In the genomic region with DNA sequence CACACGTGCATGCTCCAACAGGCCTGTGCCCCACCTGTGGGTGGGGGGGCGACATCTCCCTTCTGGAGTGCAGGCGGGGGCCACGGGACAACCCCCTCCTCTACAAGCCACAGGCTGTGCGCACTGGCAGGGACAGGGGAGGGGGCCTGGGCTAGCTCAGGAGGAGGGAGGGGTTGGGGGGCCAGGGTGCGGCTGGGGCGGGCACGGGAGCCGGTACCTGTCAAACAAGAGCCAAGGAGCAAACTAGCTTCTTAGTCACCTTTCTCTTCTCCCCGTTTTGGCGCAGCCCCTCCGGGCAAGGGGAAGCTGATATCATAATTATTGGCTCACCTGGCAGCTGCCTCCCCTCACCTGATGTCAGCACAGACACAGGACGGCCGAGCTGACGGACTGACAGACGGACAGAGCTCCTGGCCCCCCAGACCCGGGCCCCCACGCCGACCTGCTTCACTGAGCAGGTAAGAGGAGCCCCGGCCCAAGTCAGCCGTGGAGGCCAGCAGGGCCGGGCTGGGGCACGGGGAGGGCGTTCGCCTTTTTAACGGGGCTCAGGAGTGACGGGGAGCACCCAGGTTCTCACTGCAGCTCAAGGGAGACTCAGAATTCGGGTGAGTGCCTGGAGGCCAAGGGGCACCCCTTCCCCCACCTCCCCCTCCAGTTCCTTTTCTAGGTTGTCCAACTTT, we compare ENCODE assay signal across 16 cellular contexts. TPM values are rescaled to one million over a fixed set of nuclear protein-coding genes. Genes with fewer than 3 reads are reported as not detected.
A peak's percentile ranks its signal among the peaks of the same experiment; 100 is the strongest.
DNase-seq lines count a peak whose midpoint lies in the region; ATAC-seq and TF ChIP-seq lines count a peak whose summit lies in the region.
"Had no signal": no experiment of that assay in that cellular context is flagged by ENCODE, and none has a peak within 500 bp of the region (broad histone marks: within the 10 kb centered on the region; RNA-seq: fewer than 3 reads in every experiment).

A gene with protein sequence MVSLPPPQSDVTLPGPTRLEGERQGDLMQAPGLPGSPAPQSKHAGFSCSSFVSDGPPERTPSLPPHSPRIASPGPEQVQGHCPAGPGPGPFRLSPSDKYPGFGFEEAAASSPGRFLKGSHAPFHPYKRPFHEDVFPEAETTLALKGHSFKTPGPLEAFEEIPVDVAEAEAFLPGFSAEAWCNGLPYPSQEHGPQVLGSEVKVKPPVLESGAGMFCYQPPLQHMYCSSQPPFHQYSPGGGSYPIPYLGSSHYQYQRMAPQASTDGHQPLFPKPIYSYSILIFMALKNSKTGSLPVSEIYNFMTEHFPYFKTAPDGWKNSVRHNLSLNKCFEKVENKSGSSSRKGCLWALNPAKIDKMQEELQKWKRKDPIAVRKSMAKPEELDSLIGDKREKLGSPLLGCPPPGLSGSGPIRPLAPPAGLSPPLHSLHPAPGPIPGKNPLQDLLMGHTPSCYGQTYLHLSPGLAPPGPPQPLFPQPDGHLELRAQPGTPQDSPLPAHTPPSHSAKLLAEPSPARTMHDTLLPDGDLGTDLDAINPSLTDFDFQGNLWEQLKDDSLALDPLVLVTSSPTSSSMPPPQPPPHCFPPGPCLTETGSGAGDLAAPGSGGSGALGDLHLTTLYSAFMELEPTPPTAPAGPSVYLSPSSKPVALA (plus strand): TSS at position 363 of the 680 bp plus-strand sequence. CDS start 17,622 bp downstream, outside the sequence.

- no peaks in the 10 kb centered on the region for H3K36me3 ChIP-seq in suprapubic skin
- H3K36me3 ChIP-seq in effector memory CD4-positive, alpha-beta T cell (ENCODE audit: control insufficient read depth, insufficient read depth, low read length), result no peaks in the 10 kb centered on the region
- H3K36me3 ChIP-seq: SJCRH30 had no signal

- CTCF ChIA-PET in WTC11 (lab: Charles Lee), result interaction anchor here (1.5 kb wide), 1 partner anchor 29 kb away, joined by 4 read pairs; no protein-coding TSS in a partner anchor

- WGBS in suprapubic skin, result 61% methylated on average over 8 of the region's 28 CpGs

- H3K36me3 Mint-ChIP-seq in WTC11 (no peaks in the 10 kb centered on the region), glutamatergic neuron (ENCODE audit: unreplicated experiment) (peaks cover 5% of the 10 kb centered on the region)

- TF ChIP-seq POLR2A in suprapubic skin (IDR thresholded peaks at IDR 0.05), result no peak

- TF ChIP-seq EP300 in suprapubic skin (IDR thresholded peaks at IDR 0.05), result no peak

- peaks cover 48% of the 10 kb centered on the region for H3K4me1 ChIP-seq in suprapubic skin
- H3K4me1 ChIP-seq in effector memory CD4-positive, alpha-beta T cell (ENCODE audit: control insufficient read depth, insufficient read depth, low read length, poor library complexity, severe bottlenecking), result no peaks in the 10 kb centered on the region

- H3K27ac ChIP-seq in suprapubic skin, result peak within 1 kb of the TSS; percentile 79
- H3K27ac ChIP-seq in effector memory CD4-positive, alpha-beta T cell (ENCODE audit: insufficient read depth, low read length, poor library complexity, severe bottlenecking), result no peak within 1 kb of the TSS
- H3K27ac ChIP-seq: 22Rv1, SJCRH30 had no signal

- no peaks in the 10 kb centered on the region for H3K9me3 Mint-ChIP-seq in WTC11
- H3K9me3 Mint-ChIP-seq in glutamatergic neuron (ENCODE audit: unreplicated experiment), result peaks cover 2% of the 10 kb centered on the region

- H3K4me1 Mint-ChIP-seq in WTC11, result peaks cover 20% of the 10 kb centered on the region
- peaks cover 27% of the 10 kb centered on the region for H3K4me1 Mint-ChIP-seq in glutamatergic neuron (ENCODE audit: low read depth, unreplicated experiment)

- H3K27ac Mint-ChIP-seq in WTC11 (0 out of 2 replicates have a peak within 1 kb of the TSS, but pooled peaks have one; percentile 11), glutamatergic neuron (ENCODE audit: unreplicated experiment) (no peak within 1 kb of the TSS)

- H3K4me3 ChIP-seq in suprapubic skin, result peak within 1 kb of the TSS; percentile 39
- no peak within 1 kb of the TSS for H3K4me3 ChIP-seq in effector memory CD4-positive, alpha-beta T cell (ENCODE audit: insufficient read depth, low read depth, low read length, poor library complexity, severe bottlenecking)
- H3K4me3 ChIP-seq: SJCRH30 had no signal

- peaks cover 15% of the 10 kb centered on the region for H3K27me3 ChIP-seq in suprapubic skin
- H3K27me3 ChIP-seq in effector memory CD4-positive, alpha-beta T cell (replicated peaks; ENCODE audit: control insufficient read depth, insufficient read depth, low read length, poor library complexity, severe bottlenecking), result no peaks in the 10 kb centered on the region

- ATAC-seq in WTC11, result no peak

- H3K9me3 ChIP-seq in suprapubic skin, result no peaks in the 10 kb centered on the region
- no peaks in the 10 kb centered on the region for H3K9me3 ChIP-seq in effector memory CD4-positive, alpha-beta T cell (ENCODE audit: control insufficient read depth, low read length)
- H3K9me3 ChIP-seq: SJCRH30 had no signal

- H3K4me3 Mint-ChIP-seq in WTC11 (no peak within 1 kb of the TSS), glutamatergic neuron (ENCODE audit: unreplicated experiment) (peak within 1 kb of the TSS; percentile 32)

- POLR2A ChIA-PET in WTC11 (lab: Charles Lee), result interaction anchor here (0.8 kb wide), 1 partner anchor 8 kb away, joined by 3 read pairs; no protein-coding TSS in a partner anchor

- DNase-seq in NCI-H146 (lab: John Stamatoyannopoulos, UW), result peak; percentile 41
- DNase-seq in NCI-H146 treated with DMSO at 0.1 percent for 48 hours (lab: John Stamatoyannopoulos, UW; ENCODE audit: unreplicated experiment), result no peak
- no peak for DNase-seq in WTC11 (ENCODE audit: low spot score)
- DNase-seq in glutamatergic neuron, result no peak
- no peak for DNase-seq in suprapubic skin (ENCODE audit: low spot score in 2 of 2)
- no peak for DNase-seq in hippocampal formation (lab: John Stamatoyannopoulos, UW)
- DNase-seq in effector memory CD4-positive, alpha-beta T cell, result no peak
- DNase-seq in NCI-H2107 treated with DMSO at 0.1 percent for 48 hours (lab: John Stamatoyannopoulos, UW; ENCODE audit: unreplicated experiment), result no peak
- DNase-seq: Karpas-422, NCI-H2029 treated with DMSO at 0.1 percent for 48 hours, NCI-H345, SJCRH30 had no signal

- H3K27me3 Mint-ChIP-seq in WTC11 (ENCODE audit: low read depth), result peaks cover 7% of the 10 kb centered on the region
- H3K27me3 Mint-ChIP-seq in glutamatergic neuron (ENCODE audit: unreplicated experiment), result peaks cover 8% of the 10 kb centered on the region

- no peak for TF ChIP-seq CTCF in WTC11 (IDR thresholded peaks at IDR 0.05)
- TF ChIP-seq CTCF in glutamatergic neuron (IDR thresholded peaks at IDR 0.05; ENCODE audit: partially characterized antibody, unreplicated experiment), result no peak
- TF ChIP-seq CTCF in suprapubic skin (IDR thresholded peaks at IDR 0.05), result no peak

TF ChIP-seq in WTC11, 78 proteins besides CTCF, POLR2A, EP300 and RAD21 (continues in another document):
- TF ChIP-seq TP53 (CRISPR knock-in tag; IDR thresholded peaks at IDR 0.05) (no peak), FOXP1 (CRISPR knock-in tag; IDR thresholded peaks at IDR 0.05; ENCODE audit: borderline replicate concordance) (no peak), ZNF671 (CRISPR knock-in tag; IDR thresholded peaks at IDR 0.05) (no peak), ESRRA (CRISPR knock-in tag; IDR thresholded peaks at IDR 0.05; ENCODE audit: borderline replicate concordance) (no peak)
- TF ChIP-seq, protein P1, sequence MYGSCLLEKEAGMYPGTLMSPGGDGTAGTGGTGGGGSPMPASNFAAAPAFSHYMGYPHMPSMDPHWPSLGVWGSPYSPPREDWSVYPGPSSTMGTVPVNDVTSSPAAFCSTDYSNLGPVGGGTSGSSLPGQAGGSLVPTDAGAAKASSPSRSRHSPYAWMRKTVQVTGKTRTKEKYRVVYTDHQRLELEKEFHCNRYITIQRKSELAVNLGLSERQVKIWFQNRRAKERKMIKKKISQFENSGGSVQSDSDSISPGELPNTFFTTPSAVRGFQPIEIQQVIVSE (CRISPR knock-in tag; IDR thresholded peaks at IDR 0.05; ENCODE audit: borderline replicate concordance), result no peak
- TF ChIP-seq, protein P2, sequence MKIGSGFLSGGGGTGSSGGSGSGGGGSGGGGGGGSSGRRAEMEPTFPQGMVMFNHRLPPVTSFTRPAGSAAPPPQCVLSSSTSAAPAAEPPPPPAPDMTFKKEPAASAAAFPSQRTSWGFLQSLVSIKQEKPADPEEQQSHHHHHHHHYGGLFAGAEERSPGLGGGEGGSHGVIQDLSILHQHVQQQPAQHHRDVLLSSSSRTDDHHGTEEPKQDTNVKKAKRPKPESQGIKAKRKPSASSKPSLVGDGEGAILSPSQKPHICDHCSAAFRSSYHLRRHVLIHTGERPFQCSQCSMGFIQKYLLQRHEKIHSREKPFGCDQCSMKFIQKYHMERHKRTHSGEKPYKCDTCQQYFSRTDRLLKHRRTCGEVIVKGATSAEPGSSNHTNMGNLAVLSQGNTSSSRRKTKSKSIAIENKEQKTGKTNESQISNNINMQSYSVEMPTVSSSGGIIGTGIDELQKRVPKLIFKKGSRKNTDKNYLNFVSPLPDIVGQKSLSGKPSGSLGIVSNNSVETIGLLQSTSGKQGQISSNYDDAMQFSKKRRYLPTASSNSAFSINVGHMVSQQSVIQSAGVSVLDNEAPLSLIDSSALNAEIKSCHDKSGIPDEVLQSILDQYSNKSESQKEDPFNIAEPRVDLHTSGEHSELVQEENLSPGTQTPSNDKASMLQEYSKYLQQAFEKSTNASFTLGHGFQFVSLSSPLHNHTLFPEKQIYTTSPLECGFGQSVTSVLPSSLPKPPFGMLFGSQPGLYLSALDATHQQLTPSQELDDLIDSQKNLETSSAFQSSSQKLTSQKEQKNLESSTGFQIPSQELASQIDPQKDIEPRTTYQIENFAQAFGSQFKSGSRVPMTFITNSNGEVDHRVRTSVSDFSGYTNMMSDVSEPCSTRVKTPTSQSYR (CRISPR knock-in tag; IDR thresholded peaks at IDR 0.05), result no peak
- TF ChIP-seq, protein P3, sequence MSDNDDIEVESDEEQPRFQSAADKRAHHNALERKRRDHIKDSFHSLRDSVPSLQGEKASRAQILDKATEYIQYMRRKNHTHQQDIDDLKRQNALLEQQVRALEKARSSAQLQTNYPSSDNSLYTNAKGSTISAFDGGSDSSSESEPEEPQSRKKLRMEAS (CRISPR knock-in tag; IDR thresholded peaks at IDR 0.05), result no peak

RNA-seq across cellular contexts. Expression of the gene that starts here (rescaled TPM):
- total RNA-seq in WTC11 (2021) (not detected in 3 replicates), glutamatergic neuron (ENCODE audit: unreplicated experiment) (not detected), suprapubic skin (10 to 100 TPM; 37.4 to 48.3 (median 38.3) TPM)
- total RNA-seq: Daoy, H4, RPMI7951, SJCRH30 had no signal

Comparison
In these comparisons a context has a peak if more than half of its experiments do, and no peak if none do; other contexts are left out.
1. RNA of the gene that starts here (total RNA-seq): 37.4 to 48.3 TPM in suprapubic skin; not detected in glutamatergic neuron (single experiment) and not detected in WTC11; every median in the first group is over 10 times any median in the second.